In genomic region chr12:8113117-8113516, GRCh38 we compare ENCODE assay signal across 1 cellular context.
A peak's percentile ranks its signal among the peaks of the same experiment; 100 is the strongest.
TF ChIP-seq lines count a peak whose summit lies in the region.

No MANE protein-coding gene starts in this region.

TF ChIP-seq in HEK293, 187 proteins besides CTCF, POLR2A, EP300 and RAD21 (continued from another document):
- 0 out of 2 replicates have a peak, but pooled peaks have one; percentile 35 for TF ChIP-seq ZNF580 (tag by site-specific recombination; IDR thresholded peaks at IDR 0.05)
